Comparison of ENCODE assay signal across 12 cellular contexts in the genomic region with DNA sequence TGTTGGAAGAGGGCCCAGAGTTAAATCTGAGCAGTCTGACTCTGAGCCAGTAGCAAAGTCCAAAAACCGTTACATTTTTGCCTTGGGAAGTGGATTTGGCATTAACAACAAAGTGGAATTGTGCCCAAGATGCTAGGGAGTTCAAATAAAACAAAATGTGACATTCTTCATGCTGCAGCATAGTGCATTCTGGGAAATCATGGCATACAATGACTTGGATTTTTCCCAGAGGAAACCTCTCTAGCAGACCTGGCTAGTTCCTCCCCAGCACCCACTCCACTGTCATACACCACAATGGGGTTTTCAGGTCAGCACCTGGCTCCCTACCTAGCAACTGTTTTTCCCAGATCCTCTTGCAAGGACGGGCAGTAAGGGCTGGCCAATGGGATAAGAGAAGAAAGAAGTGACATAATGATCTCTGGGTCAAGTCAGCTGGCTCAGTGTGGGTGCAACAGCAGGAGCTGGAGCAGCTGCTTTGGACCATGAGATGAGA. TPM values are rescaled to one million over a fixed set of nuclear protein-coding genes. Genes with fewer than 3 reads are reported as not detected.
DNase-seq lines count a peak whose midpoint lies in the region; ATAC-seq, FAIRE-seq and TF ChIP-seq lines count a peak whose summit lies in the region.
"Had no signal": no experiment of that assay in that cellular context is flagged by ENCODE, and none has a peak within 500 bp of the region (broad histone marks: within the 10 kb centered on the region; RNA-seq: fewer than 3 reads in every experiment).

No MANE protein-coding gene starts in this region.

- in situ Hi-C loops in astrocyte of the spinal cord (cut with HindIII; ENCODE audit: low sequenced_read_pairs) = no loop called here

- peaks cover 34% of the 10 kb centered on the region for H3K4me1 ChIP-seq in suprapubic skin
- peaks cover 5% of the 10 kb centered on the region for H3K4me1 ChIP-seq in effector memory CD4-positive, alpha-beta T cell (ENCODE audit: control insufficient read depth, insufficient read depth, low read length, poor library complexity, severe bottlenecking)

- H3K36me3 ChIP-seq in suprapubic skin = no peaks in the 10 kb centered on the region
- H3K36me3 ChIP-seq in effector memory CD4-positive, alpha-beta T cell (ENCODE audit: control insufficient read depth, insufficient read depth, low read length) = no peaks in the 10 kb centered on the region

- no peak for TF ChIP-seq RAD21 in Ishikawa (IDR thresholded peaks at IDR 0.05; ENCODE audit: low read depth)

- no peak for FAIRE-seq in H54 (lab: Jason Lieb, UNC)
- FAIRE-seq: G401.6 had no signal

- H3K4me3 ChIP-seq in astrocyte of the spinal cord (ENCODE audit: low read depth, low read length) (no peak overlapping the region), suprapubic skin (no peak overlapping the region)
- no peak overlapping the region for H3K4me3 ChIP-seq in effector memory CD4-positive, alpha-beta T cell (ENCODE audit: insufficient read depth, low read depth, low read length, poor library complexity, severe bottlenecking)

- H3K27me3 ChIP-seq in suprapubic skin = no peaks in the 10 kb centered on the region
- no peaks in the 10 kb centered on the region for H3K27me3 ChIP-seq in effector memory CD4-positive, alpha-beta T cell (replicated peaks; ENCODE audit: control insufficient read depth, insufficient read depth, low read length, poor library complexity, severe bottlenecking)

- intact Hi-C loops in left ventricle myocardium superior (cut with micrococcal nuclease) = no loop called here

- TF ChIP-seq EP300 in Ishikawa (IDR thresholded peaks at IDR 0.05; ENCODE audit: borderline replicate concordance) (no peak), suprapubic skin (IDR thresholded peaks at IDR 0.05) (no peak)

- peak overlapping the region; percentile 19 for H3K27ac ChIP-seq in suprapubic skin
- no peak overlapping the region for H3K27ac ChIP-seq in effector memory CD4-positive, alpha-beta T cell (ENCODE audit: insufficient read depth, low read length, poor library complexity, severe bottlenecking)

- 24% methylated on average over 2 of the region's 2 CpGs for WGBS in suprapubic skin

- TF ChIP-seq POLR2A in suprapubic skin (IDR thresholded peaks at IDR 0.05) (no peak), H54 (IDR thresholded peaks at IDR 0.05; ENCODE audit: low read depth, low read length) (no peak)

- H3K9me3 ChIP-seq in suprapubic skin = no peaks in the 10 kb centered on the region
- no peaks in the 10 kb centered on the region for H3K9me3 ChIP-seq in effector memory CD4-positive, alpha-beta T cell (ENCODE audit: control insufficient read depth, low read length)

- no peak for TF ChIP-seq CTCF in astrocyte of the spinal cord (IDR thresholded peaks at IDR 0.05; ENCODE audit: low read depth, low read length)
- no peak for TF ChIP-seq CTCF in suprapubic skin (IDR thresholded peaks at IDR 0.05)

- peak; percentile 38 for ATAC-seq in left ventricle myocardium superior
- ATAC-seq: esophagus mucosa had no signal

- DNase-seq in astrocyte of the spinal cord (ENCODE audit: low read depth, low spot score) (peak; percentile 25), left ventricle myocardium superior (no peak), suprapubic skin (ENCODE audit: low spot score in 2 of 2) (no peak), H54 (ENCODE audit: insufficient read length, low spot score) (no peak), GDM1 (lab: John Stamatoyannopoulos, UW) (no peak)
- DNase-seq in activated CD4-positive, alpha-beta T cell treated with anti-CD3 and anti-CD28 coated beads for 48 hours = no peak
- DNase-seq in effector memory CD4-positive, alpha-beta T cell = no peak
- DNase-seq: amygdala; NK-92 treated with Interleukin-12 subunit alpha and Interleukin-12 subunit beta, amount 100 ng/mL, for 24 hours had no signal

TF ChIP-seq in Ishikawa, 13 proteins besides CTCF, POLR2A, EP300 and RAD21:
- TF ChIP-seq, protein P1, sequence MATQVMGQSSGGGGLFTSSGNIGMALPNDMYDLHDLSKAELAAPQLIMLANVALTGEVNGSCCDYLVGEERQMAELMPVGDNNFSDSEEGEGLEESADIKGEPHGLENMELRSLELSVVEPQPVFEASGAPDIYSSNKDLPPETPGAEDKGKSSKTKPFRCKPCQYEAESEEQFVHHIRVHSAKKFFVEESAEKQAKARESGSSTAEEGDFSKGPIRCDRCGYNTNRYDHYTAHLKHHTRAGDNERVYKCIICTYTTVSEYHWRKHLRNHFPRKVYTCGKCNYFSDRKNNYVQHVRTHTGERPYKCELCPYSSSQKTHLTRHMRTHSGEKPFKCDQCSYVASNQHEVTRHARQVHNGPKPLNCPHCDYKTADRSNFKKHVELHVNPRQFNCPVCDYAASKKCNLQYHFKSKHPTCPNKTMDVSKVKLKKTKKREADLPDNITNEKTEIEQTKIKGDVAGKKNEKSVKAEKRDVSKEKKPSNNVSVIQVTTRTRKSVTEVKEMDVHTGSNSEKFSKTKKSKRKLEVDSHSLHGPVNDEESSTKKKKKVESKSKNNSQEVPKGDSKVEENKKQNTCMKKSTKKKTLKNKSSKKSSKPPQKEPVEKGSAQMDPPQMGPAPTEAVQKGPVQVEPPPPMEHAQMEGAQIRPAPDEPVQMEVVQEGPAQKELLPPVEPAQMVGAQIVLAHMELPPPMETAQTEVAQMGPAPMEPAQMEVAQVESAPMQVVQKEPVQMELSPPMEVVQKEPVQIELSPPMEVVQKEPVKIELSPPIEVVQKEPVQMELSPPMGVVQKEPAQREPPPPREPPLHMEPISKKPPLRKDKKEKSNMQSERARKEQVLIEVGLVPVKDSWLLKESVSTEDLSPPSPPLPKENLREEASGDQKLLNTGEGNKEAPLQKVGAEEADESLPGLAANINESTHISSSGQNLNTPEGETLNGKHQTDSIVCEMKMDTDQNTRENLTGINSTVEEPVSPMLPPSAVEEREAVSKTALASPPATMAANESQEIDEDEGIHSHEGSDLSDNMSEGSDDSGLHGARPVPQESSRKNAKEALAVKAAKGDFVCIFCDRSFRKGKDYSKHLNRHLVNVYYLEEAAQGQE (IDR thresholded peaks at IDR 0.05; ENCODE audit: low read depth) = no peak
- TF ChIP-seq CEBPB (IDR thresholded peaks at IDR 0.05) (no peak), EGR1 (IDR thresholded peaks at IDR 0.05) (no peak), TCF12 (IDR thresholded peaks at IDR 0.05; ENCODE audit: low read depth) (peak; percentile 28; the same call in 1 of the 2 replicates), YY1 (IDR thresholded peaks at IDR 0.05; ENCODE audit: low read depth) (0 out of 2 replicates have a peak, but pooled peaks have one; percentile 23), NFIC (IDR thresholded peaks at IDR 0.05) (0 out of 2 replicates have a peak, but pooled peaks have one; percentile 15), TAF1 (IDR thresholded peaks at IDR 0.05; ENCODE audit: low read depth) (no peak), TEAD4 (IDR thresholded peaks at IDR 0.05) (no peak), FOXM1 (IDR thresholded peaks at IDR 0.05; ENCODE audit: borderline replicate concordance, low read depth) (no peak), CREB1 (IDR thresholded peaks at IDR 0.05; ENCODE audit: low read depth) (peak; percentile 39; the same call in 1 of the 2 replicates), ZBTB7A (IDR thresholded peaks at IDR 0.05; ENCODE audit: low read depth) (no peak)
- TF ChIP-seq, protein P2, sequence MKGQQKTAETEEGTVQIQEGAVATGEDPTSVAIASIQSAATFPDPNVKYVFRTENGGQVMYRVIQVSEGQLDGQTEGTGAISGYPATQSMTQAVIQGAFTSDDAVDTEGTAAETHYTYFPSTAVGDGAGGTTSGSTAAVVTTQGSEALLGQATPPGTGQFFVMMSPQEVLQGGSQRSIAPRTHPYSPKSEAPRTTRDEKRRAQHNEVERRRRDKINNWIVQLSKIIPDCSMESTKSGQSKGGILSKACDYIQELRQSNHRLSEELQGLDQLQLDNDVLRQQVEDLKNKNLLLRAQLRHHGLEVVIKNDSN (IDR thresholded peaks at IDR 0.05) = no peak
- TF ChIP-seq, protein P3, sequence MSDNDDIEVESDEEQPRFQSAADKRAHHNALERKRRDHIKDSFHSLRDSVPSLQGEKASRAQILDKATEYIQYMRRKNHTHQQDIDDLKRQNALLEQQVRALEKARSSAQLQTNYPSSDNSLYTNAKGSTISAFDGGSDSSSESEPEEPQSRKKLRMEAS (IDR thresholded peaks at IDR 0.05) = no peak

RNA-seq across cellular contexts. Expression of a gene that starts 24.8 kb away (rescaled TPM):
- 283 TPM for total RNA-seq in left ventricle myocardium superior
- 100 to 1,000 TPM; 107 to 159 (median 138) TPM for total RNA-seq in suprapubic skin

RNA-seq across cellular contexts. Expression of a gene that starts 33.5 kb away (rescaled TPM):
- 0.55 TPM for total RNA-seq in left ventricle myocardium superior
- 1 to 10 TPM in 3 of 4 donors, not detected in 1; 1.3 to 3.9 (median 1.5) TPM for total RNA-seq in suprapubic skin

RNA-seq across cellular contexts. Expression of a gene that starts 46.7 kb away (rescaled TPM):
- total RNA-seq in left ventricle myocardium superior (81.7 TPM), suprapubic skin (10 to 100 TPM in 2 of 4 donors, 1 to 10 TPM in 2; 6.7 to 11.6 (median 8.8) TPM)

RNA-seq across cellular contexts. Expression of a gene that starts 59.3 kb away (rescaled TPM):
- total RNA-seq in left ventricle myocardium superior (39.4 TPM), suprapubic skin (10 to 100 TPM; 32.4 to 61.1 (median 45.7) TPM)
